ENCODE assay signal across 1 cellular context in the genomic region with DNA sequence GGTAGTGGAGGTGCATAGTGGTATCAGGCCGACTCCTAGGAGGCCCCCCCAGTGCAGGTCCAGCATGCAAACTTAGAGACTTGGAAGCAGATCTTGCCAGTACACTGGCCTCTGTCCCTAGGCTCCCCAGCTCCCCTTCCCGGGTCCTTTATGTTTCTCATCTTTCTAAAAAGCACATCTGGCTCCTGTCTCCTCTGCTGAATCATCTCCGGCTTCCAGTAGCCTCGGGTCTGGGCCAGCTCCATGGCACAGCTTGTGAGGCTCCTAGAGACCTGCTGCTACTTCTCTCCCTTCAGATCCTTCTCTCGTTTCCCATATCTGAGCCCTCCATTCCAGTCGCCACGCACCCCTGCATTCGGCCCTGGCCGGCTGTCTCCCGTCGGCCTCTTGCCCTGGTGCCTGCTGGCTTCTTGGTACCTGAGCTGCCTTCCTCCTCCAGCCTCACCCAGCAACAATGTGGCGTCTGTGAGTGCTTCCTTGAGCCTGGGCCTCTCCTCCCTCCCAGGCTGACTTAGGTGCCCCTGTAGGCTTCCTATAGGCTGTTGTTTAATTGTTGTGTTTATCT.
TF ChIP-seq lines count a peak whose summit lies in the region.

No MANE protein-coding gene starts in this region.

TF ChIP-seq in HepG2, 621 proteins besides CTCF, POLR2A, EP300 and RAD21:
- TF ChIP-seq ZNF280B (CRISPR knock-in tag; IDR thresholded peaks at IDR 0.05; ENCODE audit: borderline replicate concordance) (0 out of 2 replicates have a peak, but pooled peaks have one; percentile 16), REL (CRISPR knock-in tag; conservative IDR thresholded peaks at IDR 0.05) (no peak)
TF ChIP-seq in HepG2: peak in this region for 1.
